Comparison of ENCODE assay signal across 16 cellular contexts in the genomic region with DNA sequence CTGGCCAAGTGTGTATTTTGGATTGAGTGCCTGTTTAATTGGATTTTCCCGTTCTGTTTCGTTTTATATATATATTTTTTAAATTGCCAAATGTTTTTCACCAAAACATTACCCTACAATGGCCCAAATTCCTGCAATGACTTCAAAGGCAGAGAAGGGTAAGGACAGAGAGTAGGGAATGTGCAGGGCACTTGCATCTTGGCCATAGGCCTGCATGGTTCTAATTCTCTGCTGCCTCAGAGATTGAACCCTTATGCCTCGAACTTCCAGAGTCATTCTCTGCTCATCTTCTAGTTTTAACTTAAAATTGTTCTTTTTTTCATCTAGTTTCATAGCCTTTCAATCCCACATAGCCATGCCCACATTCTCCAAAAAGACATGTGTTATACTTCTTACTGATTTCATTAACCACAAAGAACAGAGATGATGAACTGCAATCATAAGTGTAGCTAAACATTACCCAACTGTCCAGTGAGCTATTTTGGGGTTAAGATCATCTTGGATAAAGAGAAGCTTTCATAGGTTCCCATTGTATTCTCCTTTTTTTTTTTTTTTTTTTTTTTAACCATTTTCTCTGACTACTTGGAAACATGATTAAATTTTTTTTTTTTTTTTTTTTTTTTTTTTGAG.
DNase-seq lines count a peak whose midpoint lies in the region; ATAC-seq and TF ChIP-seq lines count a peak whose summit lies in the region.
"Had no signal": no experiment of that assay in that cellular context is flagged by ENCODE, and none has a peak within 500 bp of the region (broad histone marks: within the 10 kb centered on the region; RNA-seq: fewer than 3 reads in every experiment).

No MANE protein-coding gene starts in this region.

- DNase-seq in fibroblast of pulmonary artery (ENCODE audit: low read depth) = peak; percentile 23
- DNase-seq in SHP77 (lab: John Stamatoyannopoulos, UW) = no peak
- DNase-seq in SHP77 treated with DMSO at 0.1 percent for 48 hours (lab: John Stamatoyannopoulos, UW) = no peak
- no peak for DNase-seq in NCI-H1417 treated with DMSO at 0.1 percent for 48 hours (lab: John Stamatoyannopoulos, UW)
- DNase-seq: activated naive CD8-positive, alpha-beta T cell treated with anti-CD3 and anti-CD28 coated beads, Interleukin-2, amount 10 ng/mL, durations not matched to agents 7 days and 5 days; cortex of kidney; DMS 273 treated with DMSO at 0.1 percent for 48 hours; KBM-7; midbrain; NCI-H1930; NCI-H82; Right ventricle myocardium superior had no signal

- peak; percentile 66 for ATAC-seq in GM18498 (IDR thresholded peaks at IDR 0.05; ENCODE audit: unreplicated experiment)
- ATAC-seq in GM21528 (IDR thresholded peaks at IDR 0.05; ENCODE audit: low FRiP score, unreplicated experiment) = peak; percentile 60
- peak; percentile 68 for ATAC-seq in HG03558 (IDR thresholded peaks at IDR 0.05; ENCODE audit: extremely low read depth, unreplicated experiment)
- no peak for ATAC-seq in esophagus mucosa

- no peak overlapping the region for H3K4me3 ChIP-seq in fibroblast of pulmonary artery (replicated peaks; ENCODE audit: low read depth, low read length)

- no peak for TF ChIP-seq CTCF in fibroblast of pulmonary artery (IDR thresholded peaks at IDR 0.05; ENCODE audit: low read length, missing control alignments)
